ENCODE assay signal across 8 cellular contexts in genomic region chr9:21110708-21111576, GRCh38. TPM values are rescaled to one million over a fixed set of nuclear protein-coding genes. Genes with fewer than 3 reads are reported as not detected.
DNase-seq lines count a peak whose midpoint lies in the region; ATAC-seq and TF ChIP-seq lines count a peak whose summit lies in the region.

No MANE protein-coding gene starts in this region.

- H3K4me1 Mint-ChIP-seq in brain: peaks cover 4% of the 10 kb centered on the region

- no peaks in the 10 kb centered on the region for H3K36me3 Mint-ChIP-seq in brain

- ATAC-seq in GM19455 (IDR thresholded peaks at IDR 0.05; ENCODE audit: unreplicated experiment) (peak; percentile 98), HG03442 (IDR thresholded peaks at IDR 0.05; ENCODE audit: unreplicated experiment) (peak; percentile 94)

- peaks cover 2% of the 10 kb centered on the region; the same call in 1 of the 2 replicates for H3F3A ChIP-seq in DOHH2 (ENCODE audit: control insufficient read depth, insufficient read depth)

- no peaks in the 10 kb centered on the region for H3K27me3 Mint-ChIP-seq in brain

- H3K27ac ChIP-seq in DOHH2 (ENCODE audit: low read depth, low read length) (no peak overlapping the region), iPS DF 6.9 (ENCODE audit: low read length) (no peak overlapping the region)

- H3K36me3 ChIP-seq in DOHH2 (ENCODE audit: control insufficient read depth, low read length) (no peaks in the 10 kb centered on the region), iPS DF 6.9 (ENCODE audit: control insufficient read depth, insufficient read depth, low read length) (no peaks in the 10 kb centered on the region)

- no peaks in the 10 kb centered on the region for H4K20me1 ChIP-seq in DOHH2 (ENCODE audit: control insufficient read depth, insufficient read depth, low read depth, low read length)

- DNase-seq in NCI-H460 (ENCODE audit: extremely low read depth, low read depth) (peak; percentile 69), iPS DF 6.9 (ENCODE audit: low read depth, low spot score) (peak; percentile 45), smooth muscle cell of the brain vasculature (ENCODE audit: low read depth, low spot score) (peak; percentile 50), NOMO-1 treated with DMSO at 0.1 percent for 48 hours (lab: John Stamatoyannopoulos, UW; ENCODE audit: unreplicated experiment) (no peak)

- H3K4me2 ChIP-seq in DOHH2 (ENCODE audit: low read length): no peak overlapping the region

- WGBS in iPS DF 6.9 (ENCODE audit: insufficient coverage, insufficient read length): no CpG with 5 or more reads among the region's 4 CpGs

- no peaks in the 10 kb centered on the region for H3K79me2 ChIP-seq in DOHH2 (ENCODE audit: control insufficient read depth, low read length)

- peak overlapping the region in 2 of 5 experiments; percentile 7 to 20 for H3K27ac Mint-ChIP-seq in brain

- peak; percentile 86 for TF ChIP-seq CTCF in DOHH2 (IDR thresholded peaks at IDR 0.05; ENCODE audit: low read depth, low read length, poor library complexity, severe bottlenecking)
- TF ChIP-seq CTCF in brain (conservative IDR thresholded peaks at IDR 0.05): peak; percentile 85 to 91

- H3K4me1 ChIP-seq in DOHH2 (ENCODE audit: control insufficient read depth, low read length) (no peaks in the 10 kb centered on the region), iPS DF 6.9 (ENCODE audit: control insufficient read depth, insufficient read depth, low read length) (no peaks in the 10 kb centered on the region)

- no peaks in the 10 kb centered on the region for H3K9me3 Mint-ChIP-seq in brain

- no peaks in the 10 kb centered on the region for H3K27me3 ChIP-seq in DOHH2 (ENCODE audit: control insufficient read depth, low read length)
- no peaks in the 10 kb centered on the region for H3K27me3 ChIP-seq in iPS DF 6.9 (ENCODE audit: control insufficient read depth, insufficient read depth, low read length)

- no peaks in the 10 kb centered on the region for H3K9me2 ChIP-seq in DOHH2 (replicated peaks; ENCODE audit: control insufficient read depth, low read length)

- H3K4me3 Mint-ChIP-seq in brain: no peak overlapping the region

- H3K4me3 ChIP-seq in DOHH2 (ENCODE audit: low read length): no peak overlapping the region
- H3K4me3 ChIP-seq in iPS DF 6.9 (ENCODE audit: low read length): no peak overlapping the region

- H3K9me3 ChIP-seq in DOHH2 (ENCODE audit: control insufficient read depth, insufficient read depth, low read length) (no peaks in the 10 kb centered on the region), iPS DF 6.9 (ENCODE audit: control insufficient read depth, insufficient read depth, low read length) (no peaks in the 10 kb centered on the region)

RNA-seq across cellular contexts. Expression of gene IFNW1, which starts 30.7 kb away (rescaled TPM):
- not detected in 2 replicates for total RNA-seq in NCI-H460 (2014; rRNA removed; shearing (Covaris generic))
- not detected in 2 replicates for polyA plus RNA-seq in NCI-H460 (2014; cell fraction: nucleus; rRNA removed)
- not detected for polyA plus RNA-seq in brain (ENCODE audit: insufficient read depth, low read depth, low replicate concordance)

RNA-seq across cellular contexts. Expression of gene IFNB1, which starts 33.2 kb away (rescaled TPM):
- not detected in 2 replicates for total RNA-seq in NCI-H460 (2014; rRNA removed; shearing (Covaris generic))
- not detected in 2 replicates for polyA plus RNA-seq in NCI-H460 (2014; cell fraction: nucleus; rRNA removed)
- not detected for polyA plus RNA-seq in brain (ENCODE audit: insufficient read depth, low read depth, low replicate concordance)

RNA-seq across cellular contexts. Expression of gene IFNA21, which starts 55.5 kb away (rescaled TPM):
- not detected in 2 replicates for total RNA-seq in NCI-H460 (2014; rRNA removed; shearing (Covaris generic))
- not detected in 2 replicates for polyA plus RNA-seq in NCI-H460 (2014; cell fraction: nucleus; rRNA removed)
- not detected for polyA plus RNA-seq in brain (ENCODE audit: insufficient read depth, low read depth, low replicate concordance)
